Comparison of ENCODE assay signal across 8 cellular contexts in genomic region chr19:50556236-50557008, GRCh38. TPM values are rescaled to one million over a fixed set of nuclear protein-coding genes. Genes with fewer than 3 reads are reported as not detected.
DNase-seq lines count a peak whose midpoint lies in the region; ATAC-seq and TF ChIP-seq lines count a peak whose summit lies in the region.

No MANE protein-coding gene starts in this region.

- H3K27me3 Mint-ChIP-seq in IgD-negative memory B cell, result peaks cover 45% of the 10 kb centered on the region

- H3K4me1 ChIP-seq in trophoblast cell (ENCODE audit: control insufficient read depth in 1 of 2, insufficient read depth in 2 of 2, low read length in 2 of 2), result no peaks in the 10 kb centered on the region
- H3K4me1 ChIP-seq in tibial artery, result peaks cover 0 to 19% (median 15%) of the 10 kb centered on the region in 4 donors

- peak overlapping the region; percentile 13 for H4K8ac ChIP-seq in trophoblast cell (ENCODE audit: low read depth, low read length)

- no peaks in the 10 kb centered on the region for H3K36me3 ChIP-seq in trophoblast cell (ENCODE audit: control insufficient read depth in 1 of 2, insufficient read depth in 2 of 2, low read length in 2 of 2)
- H3K36me3 ChIP-seq in tibial artery, result no peaks in the 10 kb centered on the region

- no peaks in the 10 kb centered on the region for H3K36me3 Mint-ChIP-seq in IgD-negative memory B cell
- no peaks in the 10 kb centered on the region for H3K36me3 Mint-ChIP-seq in activated naive CD4-positive, alpha-beta T cell treated with anti-CD3 and anti-CD28 coated beads, Interleukin-2, amount 50 U/mL, for 72 hours

- H3K9me3 ChIP-seq in trophoblast cell (ENCODE audit: insufficient read depth, low read depth, low read length) (peaks cover 11% of the 10 kb centered on the region), tibial artery (no peaks in the 10 kb centered on the region)

- peaks cover 0 to 4% (median 0%) of the 10 kb centered on the region in 3 donors for H3K4me1 Mint-ChIP-seq in IgD-negative memory B cell

- H3K9me3 Mint-ChIP-seq in IgD-negative memory B cell, result peaks cover 0 to 5% (median 0%) of the 10 kb centered on the region in 3 donors
- H3K9me3 Mint-ChIP-seq in activated naive CD4-positive, alpha-beta T cell treated with anti-CD3 and anti-CD28 coated beads, Interleukin-2, amount 50 U/mL, for 72 hours, result no peaks in the 10 kb centered on the region

- no peak overlapping the region for H4K91ac ChIP-seq in trophoblast cell (ENCODE audit: low read depth, low read length)

- H3K27me3 ChIP-seq in trophoblast cell (ENCODE audit: insufficient read depth, low read length), result peaks cover 19% of the 10 kb centered on the region
- H3K27me3 ChIP-seq in tibial artery, result peaks cover 0 to 80% of the 10 kb centered on the region in 2 donors

- no peak overlapping the region for H2BK5ac ChIP-seq in trophoblast cell (ENCODE audit: low read depth, low read length, poor library complexity)

- peak overlapping the region; percentile 9 for H2AFZ ChIP-seq in trophoblast cell (ENCODE audit: insufficient read depth, low read length, poor library complexity)

- no peaks in the 10 kb centered on the region for H3K79me1 ChIP-seq in trophoblast cell (ENCODE audit: low read length)

- H3K9ac ChIP-seq in trophoblast cell (ENCODE audit: low read length), result no peak overlapping the region

- no peak overlapping the region for H2BK120ac ChIP-seq in trophoblast cell (ENCODE audit: insufficient read depth, low read length, poor library complexity)

- H3K4ac ChIP-seq in trophoblast cell (ENCODE audit: low read depth, low read length), result no peak overlapping the region

- H4K12ac ChIP-seq in trophoblast cell (ENCODE audit: low read depth, low read length), result no peak overlapping the region

- no peak overlapping the region for H3K27ac ChIP-seq in trophoblast cell (ENCODE audit: low read depth, low read length)
- no peak overlapping the region for H3K27ac ChIP-seq in tibial artery

- WGBS in trophoblast cell (ENCODE audit: extremely low coverage, insufficient coverage, insufficient read length), result no CpG with 5 or more reads among the region's 42 CpGs

- H3K27ac Mint-ChIP-seq in IgD-negative memory B cell, result no peak overlapping the region
- peak overlapping the region; percentile 16 to 29 for H3K27ac Mint-ChIP-seq in activated naive CD4-positive, alpha-beta T cell treated with anti-CD3 and anti-CD28 coated beads, Interleukin-2, amount 50 U/mL, for 72 hours

- intact Hi-C loops in Right ventricle myocardium inferior (cut with DNase I), result loop anchor here (10.0 kb wide), 1 partner anchor 82 kb away; the partner anchor contains the start of genes EMC10 and GARIN5A
- intact Hi-C loops in tibial artery (cut with DNase I; ENCODE audit: low total_unique reads), result no loop called here

- H3K4me3 Mint-ChIP-seq in IgD-negative memory B cell, result peak overlapping the region; percentile 35 to 94 (median 82)

- H2AK5ac ChIP-seq in trophoblast cell (ENCODE audit: low read length), result no peak overlapping the region

- no peak overlapping the region for H2BK12ac ChIP-seq in trophoblast cell (ENCODE audit: low read length)

- H3K79me2 ChIP-seq in trophoblast cell (ENCODE audit: control insufficient read depth, insufficient read depth, low read length, poor library complexity), result no peaks in the 10 kb centered on the region

- H3K14ac ChIP-seq in trophoblast cell (ENCODE audit: low read length), result no peak overlapping the region

- no peak overlapping the region for H3K18ac ChIP-seq in trophoblast cell (ENCODE audit: low read length)

- no peak overlapping the region for H3K23ac ChIP-seq in trophoblast cell (ENCODE audit: low read length)

- H3K4me3 ChIP-seq in trophoblast cell (ENCODE audit: low read depth, low read length), result peak overlapping the region; percentile 18
- peak overlapping the region; percentile 42 to 51 for H3K4me3 ChIP-seq in tibial artery

- peak; percentile 87 to 89 for ATAC-seq in activated naive CD4-positive, alpha-beta T cell treated with anti-CD3 and anti-CD28 coated beads, Interleukin-2, amount 50 U/mL, for 72 hours
- ATAC-seq in Right ventricle myocardium inferior (peak; percentile 70), HG03469 (IDR thresholded peaks at IDR 0.05; ENCODE audit: unreplicated experiment) (no peak)

- H3K4me2 ChIP-seq in trophoblast cell (ENCODE audit: low read length), result peak overlapping the region; percentile 56

- TF ChIP-seq CTCF in tibial artery (IDR thresholded peaks at IDR 0.05), result peak; percentile 67 to 83

- DNase-seq in COLO829 (ENCODE audit: low spot score) (peak; percentile 83), SKM-1 (lab: John Stamatoyannopoulos, UW; ENCODE audit: unreplicated experiment) (peak; percentile 22), Right ventricle myocardium inferior (ENCODE audit: missing footprints) (peak; percentile 84), trophoblast cell (peak; percentile 20 to 46), tibial artery (peak; percentile 31 to 78)
- peak; percentile 62 to 92 for DNase-seq in activated naive CD4-positive, alpha-beta T cell treated with anti-CD3 and anti-CD28 coated beads, Interleukin-2, amount 50 U/mL, for 72 hours (ENCODE audit: low spot score in 2 of 2)

RNA-seq across cellular contexts. Expression of gene LRRC4B, which starts 11.8 kb away (rescaled TPM):
- polyA plus RNA-seq in IgD-negative memory B cell, result not detected
- not detected for total RNA-seq in activated naive CD4-positive, alpha-beta T cell treated with anti-CD3 and anti-CD28 coated beads, Interleukin-2, amount 50 U/mL, for 72 hours
- total RNA-seq in Right ventricle myocardium inferior, result 0.92 TPM
- 1.3 and 1.5 TPM in 2 replicates for polyA plus RNA-seq in trophoblast cell (2013)

RNA-seq across cellular contexts. Expression of gene ASPDH, which starts 42.7 kb away (rescaled TPM):
- not detected for polyA plus RNA-seq in IgD-negative memory B cell
- total RNA-seq in activated naive CD4-positive, alpha-beta T cell treated with anti-CD3 and anti-CD28 coated beads, Interleukin-2, amount 50 U/mL, for 72 hours, result not detected
- not detected for total RNA-seq in Right ventricle myocardium inferior
- not detected in 2 replicates for polyA plus RNA-seq in trophoblast cell (2013)

RNA-seq across cellular contexts. Expression of gene JOSD2, which starts 45.4 kb away (rescaled TPM):
- 15.0 TPM for polyA plus RNA-seq in IgD-negative memory B cell
- 10 to 100 TPM; 27.6 to 29.5 TPM for total RNA-seq in activated naive CD4-positive, alpha-beta T cell treated with anti-CD3 and anti-CD28 coated beads, Interleukin-2, amount 50 U/mL, for 72 hours
- 43.7 TPM for total RNA-seq in Right ventricle myocardium inferior
- polyA plus RNA-seq in trophoblast cell (2013), result 19.0 and 19.3 TPM in 2 replicates

Comparison
In these comparisons a context has a peak if more than half of its experiments do, and no peak if none do; other contexts are left out.
1. DNase-seq: peak in every context shown above with its lines; median percentile 84 in Right ventricle myocardium inferior; 83 in COLO829; 77 in activated naive CD4-positive, alpha-beta T cell treated with anti-CD3 and anti-CD28 coated beads, Interleukin-2, amount 50 U/mL, for 72 hours; 54 in tibial artery; 33 in trophoblast cell; 22 in SKM-1.
2. H3K27ac Mint-ChIP-seq: peak in activated naive CD4-positive, alpha-beta T cell treated with anti-CD3 and anti-CD28 coated beads, Interleukin-2, amount 50 U/mL, for 72 hours (2 of 2); none in IgD-negative memory B cell (0 of 3).